Comparison of ENCODE assay signal across 8 cellular contexts in genomic region chr1:111618953-111619634, GRCh38. TPM values are rescaled to one million over a fixed set of nuclear protein-coding genes. Genes with fewer than 3 reads are reported as not detected.
DNase-seq lines count a peak whose midpoint lies in the region; ATAC-seq lines count a peak whose summit lies in the region.

No MANE protein-coding gene starts in this region.

- H3K9me3 Mint-ChIP-seq in activated T-helper 1 cell treated with anti-CD3 and anti-CD28 coated beads, Interleukin-12 subunit alpha, Interleukin-12 subunit beta, Interleukin-2, Interleukin-4 antibody, amounts not matched to agents 30 ng/mL and 10 ng/mL and 1 ng/mL, durations not matched to agents 14 hours and 24 hours and 36 hours: no peaks in the 10 kb centered on the region

- H3K4me3 Mint-ChIP-seq in activated T-helper 1 cell treated with anti-CD3 and anti-CD28 coated beads, Interleukin-12 subunit alpha, Interleukin-12 subunit beta, Interleukin-2, Interleukin-4 antibody, amounts not matched to agents 30 ng/mL and 10 ng/mL and 1 ng/mL, durations not matched to agents 14 hours and 24 hours and 36 hours: peak overlapping the region; percentile 89

- peaks cover 4% of the 10 kb centered on the region; the same call in 1 of the 2 replicates for H3K4me1 ChIP-seq in iPS-20b (ENCODE audit: insufficient read depth, low read length)

- H3K9me3 ChIP-seq in iPS-20b (ENCODE audit: insufficient read depth, low read depth, low read length): no peaks in the 10 kb centered on the region

- intact Hi-C loops in activated T-helper 1 cell treated with anti-CD3 and anti-CD28 coated beads, Interleukin-12 subunit alpha, Interleukin-12 subunit beta, Interleukin-2, Interleukin-4 antibody, amounts not matched to agents 30 ng/mL and 10 ng/mL and 1 ng/mL, durations not matched to agents 14 hours and 24 hours and 36 hours (cut with micrococcal nuclease): loop anchor here (1.0 to 5.0 kb wide), 4 partner anchors 60 to 737 kb away; partner anchors contain the start of genes CEPT1, DDX20 and DRAM2

- no peaks in the 10 kb centered on the region for H3K27me3 ChIP-seq in iPS-20b (ENCODE audit: insufficient read depth, low read length)

- H3K4me1 Mint-ChIP-seq in activated T-helper 1 cell treated with anti-CD3 and anti-CD28 coated beads, Interleukin-12 subunit alpha, Interleukin-12 subunit beta, Interleukin-2, Interleukin-4 antibody, amounts not matched to agents 30 ng/mL and 10 ng/mL and 1 ng/mL, durations not matched to agents 14 hours and 24 hours and 36 hours (ENCODE audit: low read depth): peaks cover 78% of the 10 kb centered on the region

- peaks cover 44% of the 10 kb centered on the region for H3K36me3 Mint-ChIP-seq in activated T-helper 1 cell treated with anti-CD3 and anti-CD28 coated beads, Interleukin-12 subunit alpha, Interleukin-12 subunit beta, Interleukin-2, Interleukin-4 antibody, amounts not matched to agents 30 ng/mL and 10 ng/mL and 1 ng/mL, durations not matched to agents 14 hours and 24 hours and 36 hours (ENCODE audit: low read depth)

- H3K27me3 Mint-ChIP-seq in activated T-helper 1 cell treated with anti-CD3 and anti-CD28 coated beads, Interleukin-12 subunit alpha, Interleukin-12 subunit beta, Interleukin-2, Interleukin-4 antibody, amounts not matched to agents 30 ng/mL and 10 ng/mL and 1 ng/mL, durations not matched to agents 14 hours and 24 hours and 36 hours (ENCODE audit: insufficient read depth): no peaks in the 10 kb centered on the region

- DNase-seq in activated T-helper 1 cell treated with anti-CD3 and anti-CD28 coated beads, Interleukin-12 subunit alpha, Interleukin-12 subunit beta, Interleukin-2, Interleukin-4 antibody, amounts not matched to agents 30 ng/mL and 10 ng/mL and 1 ng/mL, durations not matched to agents 14 hours and 24 hours and 36 hours (ENCODE audit: low spot score): no peak
- no peak for DNase-seq in substantia nigra (lab: John Stamatoyannopoulos, UW)
- DNase-seq in NCI-H226: no peak
- no peak for DNase-seq in H4 (ENCODE audit: low spot score)
- no peak for DNase-seq in NOMO-1 treated with dmso at 0.1 percent for 144 hours (lab: John Stamatoyannopoulos, UW; ENCODE audit: unreplicated experiment)

- ATAC-seq in GM18873 (IDR thresholded peaks at IDR 0.05; ENCODE audit: low FRiP score, unreplicated experiment): peak; percentile 5
- peak; percentile 2 for ATAC-seq in HG03025 (IDR thresholded peaks at IDR 0.05; ENCODE audit: low FRiP score, unreplicated experiment)

- peak overlapping the region; percentile 91 for H3K27ac Mint-ChIP-seq in activated T-helper 1 cell treated with anti-CD3 and anti-CD28 coated beads, Interleukin-12 subunit alpha, Interleukin-12 subunit beta, Interleukin-2, Interleukin-4 antibody, amounts not matched to agents 30 ng/mL and 10 ng/mL and 1 ng/mL, durations not matched to agents 14 hours and 24 hours and 36 hours

- peak overlapping the region; percentile 88 for H3K4me3 ChIP-seq in iPS-20b (ENCODE audit: low read length)

- H3K27ac ChIP-seq in iPS-20b (ENCODE audit: low read length) (no peak overlapping the region), substantia nigra (ENCODE audit: low read depth, low read length, poor library complexity, severe bottlenecking) (peak overlapping the region; percentile 93)

- no peaks in the 10 kb centered on the region for H3K36me3 ChIP-seq in iPS-20b (ENCODE audit: insufficient read depth, low read depth, low read length)

- H3K9ac ChIP-seq in iPS-20b (ENCODE audit: low read depth, low read length): peak overlapping the region; percentile 66; the same call in 1 of the 2 replicates

RNA-seq across cellular contexts. Expression of gene RAP1A, which starts 0.5 kb away (rescaled TPM):
- total RNA-seq in activated T-helper 1 cell treated with anti-CD3 and anti-CD28 coated beads, Interleukin-12 subunit alpha, Interleukin-12 subunit beta, Interleukin-2, Interleukin-4 antibody, amounts not matched to agents 30 ng/mL and 10 ng/mL and 1 ng/mL, durations not matched to agents 14 hours and 24 hours and 36 hours: 326 and 348 TPM in 2 replicates
- 20.0 and 32.4 TPM in 2 replicates for total RNA-seq in H4 (2014; rRNA removed; shearing (Covaris generic))
